13 cellular contexts compared by ENCODE assay signal in genomic region chr2:120177973-120178372, GRCh38. TPM values are rescaled to one million over a fixed set of nuclear protein-coding genes. Genes with fewer than 3 reads are reported as not detected.
DNase-seq lines count a peak whose midpoint lies in the region; ATAC-seq, FAIRE-seq and TF ChIP-seq lines count a peak whose summit lies in the region.
"Had no signal": no experiment of that assay in that cellular context is flagged by ENCODE, and none has a peak within 500 bp of the region (broad histone marks: within the 10 kb centered on the region; RNA-seq: fewer than 3 reads in every experiment).

No MANE protein-coding gene starts in this region.

- ATAC-seq in CD4-positive, alpha-beta T cell (ENCODE audit: poor library complexity) = no peak
- no peak for ATAC-seq in naive thymus-derived CD4-positive, alpha-beta T cell
- ATAC-seq in HG03457 (IDR thresholded peaks at IDR 0.05; ENCODE audit: unreplicated experiment) (no peak), GM19395 (IDR thresholded peaks at IDR 0.05; ENCODE audit: unreplicated experiment) (no peak)

- FAIRE-seq in GM12892 (lab: Jason Lieb, UNC) = peak; percentile 30

- H3K27me3 ChIP-seq in CD4-positive, alpha-beta T cell (ENCODE audit: control insufficient read depth, insufficient read depth, low read length) = no peaks in the 10 kb centered on the region
- H3K27me3 ChIP-seq in naive thymus-derived CD4-positive, alpha-beta T cell (ENCODE audit: control insufficient read depth in 2 of 2, insufficient read depth in 2 of 2, low read length in 2 of 2) = no peaks in the 10 kb centered on the region
- H3K27me3 ChIP-seq: brain microvascular endothelial cell, right atrium auricular region had no signal

- no peak for DNase-seq in CD4-positive, alpha-beta T cell
- DNase-seq in GM12892 (ENCODE audit: insufficient read length) (no peak), HFFc6 (no peak), glutamatergic neuron (no peak)
- no peak for DNase-seq in activated T-helper 1 cell treated with anti-CD3 and anti-CD28 coated beads, Interleukin-12 subunit alpha, Interleukin-12 subunit beta, Interleukin-2, Interleukin-4 antibody, amounts not matched to agents 30 ng/mL and 10 ng/mL and 1 ng/mL, durations not matched to agents 14 hours and 24 hours and 36 hours (ENCODE audit: low spot score)
- DNase-seq in naive thymus-derived CD4-positive, alpha-beta T cell = peak in 1 of 9 donors; percentile 6
- DNase-seq: brain microvascular endothelial cell; effector CD8-positive, alpha-beta T cell; NCI-H187; NCI-H774 had no signal

- no peaks in the 10 kb centered on the region for H3K27me3 Mint-ChIP-seq in CD4-positive, alpha-beta T cell
- H3K27me3 Mint-ChIP-seq in activated T-helper 1 cell treated with anti-CD3 and anti-CD28 coated beads, Interleukin-12 subunit alpha, Interleukin-12 subunit beta, Interleukin-2, Interleukin-4 antibody, amounts not matched to agents 30 ng/mL and 10 ng/mL and 1 ng/mL, durations not matched to agents 14 hours and 24 hours and 36 hours (ENCODE audit: insufficient read depth) = no peaks in the 10 kb centered on the region
- H3K27me3 Mint-ChIP-seq in naive thymus-derived CD4-positive, alpha-beta T cell = no peaks in the 10 kb centered on the region
- H3K27me3 Mint-ChIP-seq in HFFc6 (ENCODE audit: insufficient read depth) = peaks cover 22% of the 10 kb centered on the region
- no peaks in the 10 kb centered on the region for H3K27me3 Mint-ChIP-seq in glutamatergic neuron (ENCODE audit: unreplicated experiment)

- H3K9me3 Mint-ChIP-seq in CD4-positive, alpha-beta T cell = no peaks in the 10 kb centered on the region
- no peaks in the 10 kb centered on the region for H3K9me3 Mint-ChIP-seq in activated T-helper 1 cell treated with anti-CD3 and anti-CD28 coated beads, Interleukin-12 subunit alpha, Interleukin-12 subunit beta, Interleukin-2, Interleukin-4 antibody, amounts not matched to agents 30 ng/mL and 10 ng/mL and 1 ng/mL, durations not matched to agents 14 hours and 24 hours and 36 hours
- peaks cover 0 to 2% (median 0%) of the 10 kb centered on the region in 11 donors for H3K9me3 Mint-ChIP-seq in naive thymus-derived CD4-positive, alpha-beta T cell
- H3K9me3 Mint-ChIP-seq in HFFc6 (no peaks in the 10 kb centered on the region), glutamatergic neuron (ENCODE audit: unreplicated experiment) (no peaks in the 10 kb centered on the region)

- TF ChIP-seq CTCF in CD4-positive, alpha-beta T cell (IDR thresholded peaks at IDR 0.05) = no peak
- TF ChIP-seq CTCF in HFFc6 (IDR thresholded peaks at IDR 0.05) (no peak), glutamatergic neuron (IDR thresholded peaks at IDR 0.05; ENCODE audit: partially characterized antibody, unreplicated experiment) (no peak)

- peak overlapping the region; percentile 68 for H3K4me3 ChIP-seq in naive thymus-derived CD4-positive, alpha-beta T cell (ENCODE audit: low read length)
- H3K4me3 ChIP-seq: right atrium auricular region had no signal

- no peak for TF ChIP-seq POLR2A in GM12892 (IDR thresholded peaks at IDR 0.05; ENCODE audit: low read depth, low read length)

- intact Hi-C loops in CD4-positive, alpha-beta T cell (cut with DNase I, micrococcal nuclease) = loop anchor here (1.0 to 10.0 kb wide), 7 partner anchors 54 to 813 kb away; partner anchors contain the start of genes C2orf76 (in 1 of the 2), DBI (in 1 of the 2) and PTPN4 (in 1 of the 2)
- intact Hi-C loops in activated T-helper 1 cell treated with anti-CD3 and anti-CD28 coated beads, Interleukin-12 subunit alpha, Interleukin-12 subunit beta, Interleukin-2, Interleukin-4 antibody, amounts not matched to agents 30 ng/mL and 10 ng/mL and 1 ng/mL, durations not matched to agents 14 hours and 24 hours and 36 hours (cut with micrococcal nuclease) = loop anchor here (1.0 to 5.0 kb wide), 10 partner anchors 43 to 811 kb away; partner anchors contain the start of genes C2orf76, DBI, EPB41L5 and PTPN4
- intact Hi-C loops in naive thymus-derived CD4-positive, alpha-beta T cell (cut with micrococcal nuclease) = loop anchor here (1.0 to 10.0 kb wide), 25 partner anchors 45 to 1991 kb away; partner anchors contain the start of genes C2orf76 (in 2 of the 2), DBI (in 2 of the 2), EPB41L5 (in 2 of the 2) and PTPN4 (in 2 of the 2)

- peaks cover 72% of the 10 kb centered on the region for H3K4me1 Mint-ChIP-seq in CD4-positive, alpha-beta T cell (ENCODE audit: low read depth)
- H3K4me1 Mint-ChIP-seq in activated T-helper 1 cell treated with anti-CD3 and anti-CD28 coated beads, Interleukin-12 subunit alpha, Interleukin-12 subunit beta, Interleukin-2, Interleukin-4 antibody, amounts not matched to agents 30 ng/mL and 10 ng/mL and 1 ng/mL, durations not matched to agents 14 hours and 24 hours and 36 hours (ENCODE audit: low read depth) = peaks cover 60% of the 10 kb centered on the region
- H3K4me1 Mint-ChIP-seq in naive thymus-derived CD4-positive, alpha-beta T cell = peaks cover 26 to 80% (median 65%) of the 10 kb centered on the region in 7 donors
- H3K4me1 Mint-ChIP-seq in HFFc6 (ENCODE audit: low read depth) (no peaks in the 10 kb centered on the region; the same call in 1 of the 2 replicates), glutamatergic neuron (ENCODE audit: low read depth, unreplicated experiment) (peaks cover 3% of the 10 kb centered on the region)

- no peaks in the 10 kb centered on the region for H3K36me3 ChIP-seq in naive thymus-derived CD4-positive, alpha-beta T cell (ENCODE audit: control insufficient read depth in 2 of 3, insufficient read depth in 3 of 3, low read length in 3 of 3)
- H3K36me3 ChIP-seq: brain microvascular endothelial cell, right atrium auricular region had no signal

- peak overlapping the region; percentile 77 for H3K27ac ChIP-seq in CD4-positive, alpha-beta T cell (ENCODE audit: low read depth, low read length)
- H3K27ac ChIP-seq in naive thymus-derived CD4-positive, alpha-beta T cell (ENCODE audit: low read depth, low read length) = peak overlapping the region; percentile 79
- H3K27ac ChIP-seq: brain microvascular endothelial cell, right atrium auricular region had no signal

- peak overlapping the region; percentile 95 for H3K27ac Mint-ChIP-seq in CD4-positive, alpha-beta T cell
- peak overlapping the region; percentile 59 for H3K27ac Mint-ChIP-seq in activated T-helper 1 cell treated with anti-CD3 and anti-CD28 coated beads, Interleukin-12 subunit alpha, Interleukin-12 subunit beta, Interleukin-2, Interleukin-4 antibody, amounts not matched to agents 30 ng/mL and 10 ng/mL and 1 ng/mL, durations not matched to agents 14 hours and 24 hours and 36 hours
- H3K27ac Mint-ChIP-seq in naive thymus-derived CD4-positive, alpha-beta T cell = peak overlapping the region; percentile 67 to 99 (median 96)
- no peak overlapping the region for H3K27ac Mint-ChIP-seq in HFFc6
- H3K27ac Mint-ChIP-seq in glutamatergic neuron (ENCODE audit: unreplicated experiment) = no peak overlapping the region

- CTCF ChIA-PET in CD4-positive, alpha-beta T cell (lab: Charles Lee) = no interaction called here
- CTCF ChIA-PET in naive thymus-derived CD4-positive, alpha-beta T cell (lab: Charles Lee) = interaction anchor here (0.8 to 4.2 kb wide), 5 partner anchors 9 to 536 kb away, joined by 3 to 40 read pairs (median 26); no protein-coding TSS in a partner anchor

- peaks cover 3% of the 10 kb centered on the region for H3K36me3 Mint-ChIP-seq in CD4-positive, alpha-beta T cell (ENCODE audit: low read depth)
- H3K36me3 Mint-ChIP-seq in activated T-helper 1 cell treated with anti-CD3 and anti-CD28 coated beads, Interleukin-12 subunit alpha, Interleukin-12 subunit beta, Interleukin-2, Interleukin-4 antibody, amounts not matched to agents 30 ng/mL and 10 ng/mL and 1 ng/mL, durations not matched to agents 14 hours and 24 hours and 36 hours (ENCODE audit: low read depth) = peaks cover 4% of the 10 kb centered on the region
- peaks cover 0 to 15% (median 2%) of the 10 kb centered on the region in 5 donors for H3K36me3 Mint-ChIP-seq in naive thymus-derived CD4-positive, alpha-beta T cell
- H3K36me3 Mint-ChIP-seq in HFFc6 (ENCODE audit: low read depth) (no peaks in the 10 kb centered on the region), glutamatergic neuron (ENCODE audit: unreplicated experiment) (no peaks in the 10 kb centered on the region)

- peak overlapping the region; percentile 82 for H3K4me3 Mint-ChIP-seq in CD4-positive, alpha-beta T cell
- peak overlapping the region; percentile 99 for H3K4me3 Mint-ChIP-seq in activated T-helper 1 cell treated with anti-CD3 and anti-CD28 coated beads, Interleukin-12 subunit alpha, Interleukin-12 subunit beta, Interleukin-2, Interleukin-4 antibody, amounts not matched to agents 30 ng/mL and 10 ng/mL and 1 ng/mL, durations not matched to agents 14 hours and 24 hours and 36 hours
- H3K4me3 Mint-ChIP-seq in naive thymus-derived CD4-positive, alpha-beta T cell = peak overlapping the region; percentile 87 to 99 (median 96)
- H3K4me3 Mint-ChIP-seq in HFFc6 (no peak overlapping the region), glutamatergic neuron (ENCODE audit: unreplicated experiment) (no peak overlapping the region)

- POLR2A ChIA-PET in CD4-positive, alpha-beta T cell (lab: Charles Lee) = interaction anchor here (0.5 to 2.7 kb wide), 3 partner anchors 69 to 761 kb away, joined by 3 to 30 read pairs (median 4); partner anchors contain the start of gene RALB
- POLR2A ChIA-PET in naive thymus-derived CD4-positive, alpha-beta T cell (lab: Charles Lee) = interaction anchor here (0.6 to 4.4 kb wide), 8 partner anchors 54 to 499 kb away, joined by 3 to 43 read pairs (median 3); partner anchors contain the start of gene TMEM177

- H3K4me1 ChIP-seq in naive thymus-derived CD4-positive, alpha-beta T cell (ENCODE audit: control insufficient read depth in 2 of 2, insufficient read depth in 2 of 2, low read length in 2 of 2) = peaks cover 24 to 73% of the 10 kb centered on the region in 2 donors
- H3K4me1 ChIP-seq: right atrium auricular region had no signal

- no peaks in the 10 kb centered on the region for H3K9me3 ChIP-seq in CD4-positive, alpha-beta T cell (ENCODE audit: control insufficient read depth, low read length)
- no peaks in the 10 kb centered on the region for H3K9me3 ChIP-seq in naive thymus-derived CD4-positive, alpha-beta T cell (ENCODE audit: control insufficient read depth in 2 of 3, low read length in 3 of 3)
- H3K9me3 ChIP-seq: right atrium auricular region had no signal

RNA-seq across cellular contexts. Expression of gene TMEM185B, which starts 45.2 kb away (rescaled TPM):
- total RNA-seq in CD4-positive, alpha-beta T cell = 10 to 100 TPM; 17.7 to 19.0 TPM
- 7.8 TPM for polyA plus RNA-seq in GM12892 (2012; ENCODE audit: missing spikeins)
- total RNA-seq in activated T-helper 1 cell treated with anti-CD3 and anti-CD28 coated beads, Interleukin-12 subunit alpha, Interleukin-12 subunit beta, Interleukin-2, Interleukin-4 antibody, amounts not matched to agents 30 ng/mL and 10 ng/mL and 1 ng/mL, durations not matched to agents 14 hours and 24 hours and 36 hours = 47.9 and 48.6 TPM in 2 replicates
- total RNA-seq in naive thymus-derived CD4-positive, alpha-beta T cell = 10 to 100 TPM; 14.9 to 36.8 (median 19.5) TPM
- 10 to 100 TPM; 17.9 to 19.6 TPM for polyA plus RNA-seq in naive thymus-derived CD4-positive, alpha-beta T cell
- total RNA-seq in HFFc6 (2021; fragmentation: NEBNext Ultra II Directional; extraction: Animal tissue kit (Norgen Biotek cat#: 25700)) = 10 to 100 TPM; 29.2 to 36.4 (median 31.3) TPM
- total RNA-seq in glutamatergic neuron (ENCODE audit: unreplicated experiment) = 12.3 TPM

Comparison
In these comparisons a context has a peak if more than half of its experiments do, and no peak if none do; other contexts are left out.
1. H3K27ac Mint-ChIP-seq: peak in CD4-positive, alpha-beta T cell (single experiment), activated T-helper 1 cell treated with anti-CD3 and anti-CD28 coated beads, Interleukin-12 subunit alpha, Interleukin-12 subunit beta, Interleukin-2, Interleukin-4 antibody, amounts not matched to agents 30 ng/mL and 10 ng/mL and 1 ng/mL, durations not matched to agents 14 hours and 24 hours and 36 hours (single experiment) and naive thymus-derived CD4-positive, alpha-beta T cell (9 of 9); none in HFFc6 (single experiment) and glutamatergic neuron (single experiment).
2. H3K4me3 Mint-ChIP-seq: peak in CD4-positive, alpha-beta T cell (single experiment), activated T-helper 1 cell treated with anti-CD3 and anti-CD28 coated beads, Interleukin-12 subunit alpha, Interleukin-12 subunit beta, Interleukin-2, Interleukin-4 antibody, amounts not matched to agents 30 ng/mL and 10 ng/mL and 1 ng/mL, durations not matched to agents 14 hours and 24 hours and 36 hours (single experiment) and naive thymus-derived CD4-positive, alpha-beta T cell (10 of 10); none in HFFc6 (single experiment) and glutamatergic neuron (single experiment).